ENCODE assay signal across 14 cellular contexts in the genomic region with DNA sequence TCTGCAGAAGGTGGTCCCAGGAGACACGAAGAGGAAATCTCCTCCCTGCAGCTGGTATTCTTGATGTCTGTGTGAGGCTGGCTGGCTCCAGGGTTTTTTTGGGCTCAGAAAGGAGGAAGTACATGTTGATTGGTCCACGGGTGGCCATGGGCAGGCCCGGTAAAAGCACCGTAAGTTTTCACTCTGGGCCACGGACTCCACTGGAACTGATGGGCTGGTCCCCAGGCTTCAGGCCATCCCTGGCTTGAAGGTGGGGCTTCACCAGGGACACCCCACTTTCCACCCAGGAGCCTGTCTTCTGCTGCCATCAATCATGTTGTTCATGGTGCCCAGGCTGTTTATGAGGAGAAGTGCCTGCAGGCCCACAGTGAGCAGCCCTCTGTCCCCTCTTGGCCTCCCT.
DNase-seq lines count a peak whose midpoint lies in the region; ATAC-seq lines count a peak whose summit lies in the region.
"Had no signal": no experiment of that assay in that cellular context is flagged by ENCODE, and none has a peak within 500 bp of the region (broad histone marks: within the 10 kb centered on the region; RNA-seq: fewer than 3 reads in every experiment).

No MANE protein-coding gene starts in this region.

- H3K4me1 Mint-ChIP-seq in stimulated activated effector memory CD8-positive, alpha-beta T cell treated with anti-CD3 and anti-CD28 coated beads, Interleukin-12 subunit alpha, Interleukin-12 subunit beta, amount 100 ng/mL, for 72 hours, result no peaks in the 10 kb centered on the region

- H3K27ac ChIP-seq in SJCRH30, result no peak overlapping the region
- H3K27ac ChIP-seq: BLaER1, GM23248 had no signal

- H3K4me3 ChIP-seq in SJCRH30, result peak overlapping the region; percentile 14; the same call in 1 of the 2 replicates
- H3K4me3 ChIP-seq: BLaER1, GM23248 had no signal

- no peaks in the 10 kb centered on the region for H3K36me3 Mint-ChIP-seq in stimulated activated effector memory CD8-positive, alpha-beta T cell treated with anti-CD3 and anti-CD28 coated beads, Interleukin-12 subunit alpha, Interleukin-12 subunit beta, amount 100 ng/mL, for 72 hours
- H3K36me3 Mint-ChIP-seq: CD8-positive, alpha-beta T cell had no signal

- no peak overlapping the region for H3K27ac Mint-ChIP-seq in stimulated activated effector memory CD8-positive, alpha-beta T cell treated with anti-CD3 and anti-CD28 coated beads, Interleukin-12 subunit alpha, Interleukin-12 subunit beta, amount 100 ng/mL, for 72 hours
- H3K27ac Mint-ChIP-seq: CD8-positive, alpha-beta T cell had no signal

- H3K27me3 ChIP-seq in SJCRH30, result no peaks in the 10 kb centered on the region
- H3K27me3 ChIP-seq: BLaER1 had no signal

- H3K36me3 ChIP-seq in SJCRH30, result no peaks in the 10 kb centered on the region
- H3K36me3 ChIP-seq: BLaER1 had no signal

- DNase-seq in NOMO-1 treated with DMSO at 0.1 percent for 48 hours (lab: John Stamatoyannopoulos, UW; ENCODE audit: unreplicated experiment) (peak; percentile 0), NOMO-1 treated with dmso at 0.1 percent for 144 hours (lab: John Stamatoyannopoulos, UW; ENCODE audit: unreplicated experiment) (no peak), SJCRH30 (peak in 1 of 2 experiments; percentile 5), hippocampal formation (lab: John Stamatoyannopoulos, UW) (no peak)
- no peak for DNase-seq in stimulated activated effector memory CD8-positive, alpha-beta T cell treated with anti-CD3 and anti-CD28 coated beads, Interleukin-12 subunit alpha, Interleukin-12 subunit beta, amount 100 ng/mL, for 72 hours (ENCODE audit: low spot score in 2 of 2)
- DNase-seq in stimulated activated naive CD4-positive, alpha-beta T cell (lab: John Stamatoyannopoulos, UW), result no peak
- DNase-seq: 8988T; Calu3; CD8-positive, alpha-beta T cell; GM23248; HCEC 1CT; IMR-90 had no signal

- H3K9me3 Mint-ChIP-seq in stimulated activated effector memory CD8-positive, alpha-beta T cell treated with anti-CD3 and anti-CD28 coated beads, Interleukin-12 subunit alpha, Interleukin-12 subunit beta, amount 100 ng/mL, for 72 hours, result peaks cover 13% of the 10 kb centered on the region

- peak; percentile 8 for ATAC-seq in stimulated activated effector memory CD8-positive, alpha-beta T cell treated with anti-CD3 and anti-CD28 coated beads, Interleukin-12 subunit alpha, Interleukin-12 subunit beta, amount 100 ng/mL, for 72 hours
- no peak for ATAC-seq in GM21515 (IDR thresholded peaks at IDR 0.05; ENCODE audit: unreplicated experiment)
- ATAC-seq: CD8-positive, alpha-beta T cell had no signal

- no peak overlapping the region for H3K4me3 Mint-ChIP-seq in stimulated activated effector memory CD8-positive, alpha-beta T cell treated with anti-CD3 and anti-CD28 coated beads, Interleukin-12 subunit alpha, Interleukin-12 subunit beta, amount 100 ng/mL, for 72 hours
- H3K4me3 Mint-ChIP-seq: CD8-positive, alpha-beta T cell had no signal

- H3K9me3 ChIP-seq in SJCRH30 (replicated peaks), result no peaks in the 10 kb centered on the region

- H3K4me1 ChIP-seq in SJCRH30, result no peaks in the 10 kb centered on the region
- H3K4me1 ChIP-seq: BLaER1 had no signal
